In genomic region chr5:137629646-137630045, GRCh38 we compare ENCODE assay signal across 8 cellular contexts.
DNase-seq lines count a peak whose midpoint lies in the region; ATAC-seq, FAIRE-seq and TF ChIP-seq lines count a peak whose summit lies in the region.

No MANE protein-coding gene starts in this region.

- 8% methylated on average over 4 of the region's 4 CpGs for WGBS in HepG2 (ENCODE audit: low lambda C conversion rate)

- peaks cover 4% of the 10 kb centered on the region for H3K4me1 Mint-ChIP-seq in type B pancreatic cell (ENCODE audit: unreplicated experiment)

- no peaks in the 10 kb centered on the region for H4K20me1 ChIP-seq in KMS-11 (ENCODE audit: insufficient read depth)
- no peaks in the 10 kb centered on the region for H4K20me1 ChIP-seq in HepG2 (ENCODE audit: insufficient read depth, low read length)

- H3K4me3 ChIP-seq in KMS-11 (IDR thresholded peaks at IDR 0.05; ENCODE audit: insufficient read depth, low read depth, low read length) (no peak overlapping the region), coronary artery (no peak overlapping the region), HepG2 (replicated peaks in 1 of 3; ENCODE audit: insufficient read depth in 1 of 3, low read depth in 2 of 3, low read length in 3 of 3) (no peak overlapping the region)

- no peaks in the 10 kb centered on the region for H3K36me3 ChIP-seq in KMS-11 (ENCODE audit: insufficient read depth)
- H3K36me3 ChIP-seq in HepG2 (replicated peaks in 1 of 2; ENCODE audit: control insufficient read depth in 1 of 2, insufficient read depth in 2 of 2, low read length in 2 of 2), result no peaks in the 10 kb centered on the region

- CTCF ChIA-PET in HepG2 (lab: Yijun Ruan, JAX; ENCODE audit: low intra/inter-chr PET ratio, low total read pairs), result interaction anchor here (1.1 to 3.4 kb wide), 3 partner anchors 114 to 439 kb away, joined by 4 to 37 read pairs (median 7); no protein-coding TSS in a partner anchor

- ATAC-seq in GM18907 (IDR thresholded peaks at IDR 0.05; ENCODE audit: unreplicated experiment) (peak; percentile 70), HepG2 (peak; percentile 94), HG03175 (IDR thresholded peaks at IDR 0.05; ENCODE audit: unreplicated experiment) (no peak)

- no TSS peak for BruUV-seq in HepG2 (replicated peaks; lab: Mats Ljungman, UMichigan)

- no peak overlapping the region for H3K27ac ChIP-seq in KMS-11
- H3K27ac ChIP-seq in coronary artery, result peak overlapping the region; percentile 75 to 90
- no peak overlapping the region for H3K27ac ChIP-seq in HepG2 (ENCODE audit: extremely low read length, insufficient read depth, low read length)

- H3K4me2 ChIP-seq in KMS-11, result no peak overlapping the region
- no peak overlapping the region for H3K4me2 ChIP-seq in HepG2 (ENCODE audit: low read depth, low read length)

- no peaks in the 10 kb centered on the region for H3K79me2 ChIP-seq in KMS-11 (ENCODE audit: insufficient read depth, low read depth)
- no peaks in the 10 kb centered on the region for H3K79me2 ChIP-seq in HepG2 (ENCODE audit: insufficient read depth, low read length)

- H3K4me1 ChIP-seq in KMS-11 (ENCODE audit: low read depth, poor library complexity, severe bottlenecking), result peaks cover 14% of the 10 kb centered on the region
- no peaks in the 10 kb centered on the region for H3K4me1 ChIP-seq in HepG2 (ENCODE audit: insufficient read depth, low read length)

- H3K27me3 Mint-ChIP-seq in type B pancreatic cell, result no peaks in the 10 kb centered on the region

- in situ Hi-C loops in HepG2 (cut with HindIII; ENCODE audit: extremely low pct_ligation_motif_present, low pct_unique_long_range_greater_than_20kb), result loop anchor here (5.0 to 10.0 kb wide), 3 partner anchors 118 to 435 kb away; no protein-coding TSS in a partner anchor

- no peak for TF ChIP-seq EP300 in HepG2 (IDR thresholded peaks at IDR 0.05; ENCODE audit: low read depth in 2 of 2, low read length in 2 of 2)
- TF ChIP-seq EP300 in HepG2 (CRISPR knock-in tag; IDR thresholded peaks at IDR 0.05; ENCODE audit: borderline replicate concordance), result no peak

- no peaks in the 10 kb centered on the region for H3K27me3 ChIP-seq in KMS-11 (ENCODE audit: insufficient read depth, low read depth)
- H3K27me3 ChIP-seq in HepG2 (ENCODE audit: control insufficient read depth in 1 of 2, insufficient read depth in 2 of 2, low read length in 2 of 2), result no peaks in the 10 kb centered on the region

- peak; percentile 22 for DNase-seq in COLO668 (lab: John Stamatoyannopoulos, UW; ENCODE audit: unreplicated experiment)
- peak; percentile 45 for DNase-seq in RPMI7951 (ENCODE audit: low read depth)
- DNase-seq in coronary artery (ENCODE audit: low spot score), result no peak
- peak; percentile 41 for DNase-seq in HepG2 (ENCODE audit: low spot score)
- DNase-seq in type B pancreatic cell (ENCODE audit: extremely low spot score, unreplicated experiment), result no peak

- no peak for TF ChIP-seq POLR2A in HepG2 (IDR thresholded peaks at IDR 0.05; ENCODE audit: insufficient read depth in 1 of 2, low read depth in 2 of 2, low read length in 2 of 2)

- TF ChIP-seq CTCF in KMS-11 (conservative IDR thresholded peaks at IDR 0.05; ENCODE audit: low read depth, low read length), result peak; percentile 91
- TF ChIP-seq CTCF in coronary artery (IDR thresholded peaks at IDR 0.05), result peak; percentile 80
- peak; percentile 82 for TF ChIP-seq CTCF in HepG2 (CRISPR knock-in tag; IDR thresholded peaks at IDR 0.05)
- TF ChIP-seq CTCF in type B pancreatic cell (conservative IDR thresholded peaks at IDR 0.05), result peak; percentile 98

- H3K27ac Mint-ChIP-seq in type B pancreatic cell, result no peak overlapping the region

- H3K9ac ChIP-seq in KMS-11, result no peak overlapping the region
- no peak overlapping the region for H3K9ac ChIP-seq in HepG2 (ENCODE audit: insufficient read depth, low read depth, low read length)

- no peak overlapping the region for H2AFZ ChIP-seq in KMS-11 (ENCODE audit: low read depth)
- no peak overlapping the region for H2AFZ ChIP-seq in HepG2 (ENCODE audit: low read length)

- TF ChIP-seq RAD21 in HepG2 (CRISPR knock-in tag; IDR thresholded peaks at IDR 0.05), result peak; percentile 82

- no peaks in the 10 kb centered on the region for H3K9me3 Mint-ChIP-seq in type B pancreatic cell

- H3K9me3 ChIP-seq in HepG2 (ENCODE audit: low read length), result no peaks in the 10 kb centered on the region

- intact Hi-C loops in HepG2 (cut with micrococcal nuclease; ENCODE audit: unreplicated experiment), result loop anchor here (1.0 kb wide), 2 partner anchors 114 to 193 kb away; no protein-coding TSS in a partner anchor

- H3K36me3 Mint-ChIP-seq in type B pancreatic cell, result peaks cover 5% of the 10 kb centered on the region

- H3K4me3 Mint-ChIP-seq in type B pancreatic cell, result no peak overlapping the region

- FAIRE-seq in HepG2 (lab: Jason Lieb, UNC), result peak; percentile 77

- POLR2A ChIA-PET in HepG2 (lab: Yijun Ruan, JAX), result no interaction called here

TF ChIP-seq in HepG2, 621 proteins besides CTCF, POLR2A, EP300 and RAD21:
- TF ChIP-seq ZNF788 (CRISPR knock-in tag; IDR thresholded peaks at IDR 0.05; ENCODE audit: borderline replicate concordance) (no peak), SMC3 (IDR thresholded peaks at IDR 0.05; ENCODE audit: low read length) (peak; percentile 77), STAG1 (CRISPR knock-in tag; IDR thresholded peaks at IDR 0.05) (peak; percentile 88)

Comparison
In these comparisons a context has a peak if more than half of its experiments do, and no peak if none do; other contexts are left out.
1. DNase-seq: peak in COLO668 (single experiment), RPMI7951 (single experiment) and HepG2 (single experiment); none in coronary artery (single experiment) and type B pancreatic cell (single experiment).
2. H3K27ac ChIP-seq: peak in coronary artery (2 of 2); none in KMS-11 (single experiment) and HepG2 (single experiment).
3. Peak in every context shown above with its lines, with median percentiles within 50 percentile points of each other: CTCF ChIP-seq.